In genomic region chr7:37433166-37433565, GRCh38 we compare ENCODE assay signal across 1 cellular context.
TF ChIP-seq lines count a peak whose summit lies in the region.

No MANE protein-coding gene starts in this region.

TF ChIP-seq in GM23338, 12 proteins besides CTCF, POLR2A, EP300 and RAD21 (continued from another document):
- TF ChIP-seq ZNF462 (CRISPR knock-in tag; IDR thresholded peaks at IDR 0.05), result no peak
- TF ChIP-seq POLR2AphosphoS5 (IDR thresholded peaks at IDR 0.05; ENCODE audit: low read depth), result no peak
- TF ChIP-seq EZH2 (IDR thresholded peaks at IDR 0.05; ENCODE audit: low read depth, unreplicated experiment), result no peak
- no peak for TF ChIP-seq EZH2phosphoT487 (IDR thresholded peaks at IDR 0.05; ENCODE audit: unreplicated experiment)
